ENCODE assay signal across 1 cellular context in the genomic region with DNA sequence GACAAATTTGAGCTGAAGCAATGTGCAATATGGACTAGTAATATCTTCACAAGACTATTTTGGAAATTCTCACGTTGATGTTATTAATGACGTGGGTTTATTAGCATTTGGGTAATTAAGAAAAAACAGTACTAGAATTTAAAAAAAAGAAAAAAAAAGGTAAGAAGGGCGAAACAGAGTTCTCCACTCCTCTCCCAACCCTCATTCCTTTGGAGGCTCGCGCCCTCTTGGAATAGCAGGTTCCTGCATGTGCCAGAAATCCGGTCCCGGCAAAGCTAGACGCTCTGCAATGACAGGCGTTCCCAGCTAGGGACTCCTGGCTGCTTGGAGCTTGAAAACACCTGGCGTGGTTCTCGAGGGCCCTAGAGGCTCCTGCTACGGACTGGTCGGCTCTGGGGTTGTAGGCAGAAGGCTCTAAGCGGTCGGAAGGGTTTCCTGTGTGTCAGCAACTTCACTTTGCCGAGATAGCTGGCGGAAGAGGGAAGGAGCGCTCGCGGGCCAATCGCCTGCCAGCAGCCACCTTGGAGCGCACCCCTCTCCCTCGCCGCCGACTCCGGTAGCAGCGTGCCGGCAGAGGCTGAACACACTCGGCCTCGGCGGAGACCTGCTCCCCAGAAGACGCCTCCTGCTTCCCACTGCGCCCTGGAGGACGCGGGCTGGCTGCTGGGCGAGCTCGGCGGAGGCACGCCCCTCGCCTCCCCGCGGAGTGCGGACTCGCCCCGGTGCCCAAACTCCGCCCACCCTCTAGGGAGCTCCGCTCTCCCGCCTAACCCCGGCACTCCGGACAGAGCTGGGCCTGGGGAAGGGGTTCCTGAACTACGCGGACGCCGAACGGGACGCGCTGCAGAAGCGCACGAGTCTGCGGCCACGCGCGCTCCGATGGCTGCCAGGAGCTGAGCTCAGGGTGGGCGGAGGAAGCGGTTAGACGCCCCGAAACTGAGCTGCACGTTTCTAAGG.
TF ChIP-seq lines count a peak whose summit lies in the region.

A gene with protein sequence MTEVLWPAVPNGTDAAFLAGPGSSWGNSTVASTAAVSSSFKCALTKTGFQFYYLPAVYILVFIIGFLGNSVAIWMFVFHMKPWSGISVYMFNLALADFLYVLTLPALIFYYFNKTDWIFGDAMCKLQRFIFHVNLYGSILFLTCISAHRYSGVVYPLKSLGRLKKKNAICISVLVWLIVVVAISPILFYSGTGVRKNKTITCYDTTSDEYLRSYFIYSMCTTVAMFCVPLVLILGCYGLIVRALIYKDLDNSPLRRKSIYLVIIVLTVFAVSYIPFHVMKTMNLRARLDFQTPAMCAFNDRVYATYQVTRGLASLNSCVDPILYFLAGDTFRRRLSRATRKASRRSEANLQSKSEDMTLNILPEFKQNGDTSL (plus strand): TSS at position 778 of the 957 bp plus-strand sequence. CDS start 652 bp downstream, outside the sequence.

TF ChIP-seq in SK-N-SH treated with all-trans-retinoic acid at 6 μM for 48 hours, 23 proteins besides CTCF, POLR2A, EP300 and RAD21 (continued from another document):
- no peak for TF ChIP-seq TSHZ2 (CRISPR knock-in tag; IDR thresholded peaks at IDR 0.05)
- TF ChIP-seq, protein P1, sequence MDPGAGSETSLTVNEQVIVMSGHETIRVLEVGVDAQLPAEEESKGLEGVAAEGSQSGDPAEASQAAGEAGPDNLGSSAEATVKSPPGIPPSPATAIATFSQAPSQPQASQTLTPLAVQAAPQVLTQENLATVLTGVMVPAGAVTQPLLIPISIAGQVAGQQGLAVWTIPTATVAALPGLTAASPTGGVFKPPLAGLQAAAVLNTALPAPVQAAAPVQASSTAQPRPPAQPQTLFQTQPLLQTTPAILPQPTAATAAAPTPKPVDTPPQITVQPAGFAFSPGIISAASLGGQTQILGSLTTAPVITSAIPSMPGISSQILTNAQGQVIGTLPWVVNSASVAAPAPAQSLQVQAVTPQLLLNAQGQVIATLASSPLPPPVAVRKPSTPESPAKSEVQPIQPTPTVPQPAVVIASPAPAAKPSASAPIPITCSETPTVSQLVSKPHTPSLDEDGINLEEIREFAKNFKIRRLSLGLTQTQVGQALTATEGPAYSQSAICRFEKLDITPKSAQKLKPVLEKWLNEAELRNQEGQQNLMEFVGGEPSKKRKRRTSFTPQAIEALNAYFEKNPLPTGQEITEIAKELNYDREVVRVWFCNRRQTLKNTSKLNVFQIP (CRISPR knock-in tag; IDR thresholded peaks at IDR 0.05; ENCODE audit: borderline replicate concordance, low read depth): no peak
- no peak for TF ChIP-seq TCF4 (CRISPR knock-in tag; IDR thresholded peaks at IDR 0.05; ENCODE audit: borderline replicate concordance)
